Comparison of ENCODE assay signal across 18 cellular contexts in genomic region chr16:3049921-3050481, GRCh38. TPM values are rescaled to one million over a fixed set of nuclear protein-coding genes. Genes with fewer than 3 reads are reported as not detected.
DNase-seq lines count a peak whose midpoint lies in the region; ATAC-seq, FAIRE-seq and TF ChIP-seq lines count a peak whose summit lies in the region.
"Had no signal": no experiment of that assay in that cellular context is flagged by ENCODE, and none has a peak within 500 bp of the region (broad histone marks: within the 10 kb centered on the region; RNA-seq: fewer than 3 reads in every experiment).

No MANE protein-coding gene starts in this region.

- TF ChIP-seq CTCF in GM13977 (IDR thresholded peaks at IDR 0.05; ENCODE audit: extremely low read depth, insufficient read depth, missing control alignments): no peak
- TF ChIP-seq CTCF in K562 (IDR thresholded peaks at IDR 0.05 in 2 of 3, conservative IDR thresholded peaks at IDR 0.05 in 1 of 3; ENCODE audit: insufficient read depth in 2 of 3, low read depth in 1 of 3, low read length in 3 of 3): no peak
- no peak for TF ChIP-seq CTCF in spleen (IDR thresholded peaks at IDR 0.05 in 8 of 11, conservative IDR thresholded peaks at IDR 0.05 in 3 of 11)

- H2AFZ ChIP-seq in K562 (ENCODE audit: low read depth, low read length): no peak overlapping the region

- peaks cover 47% of the 10 kb centered on the region for H3K36me3 Mint-ChIP-seq in activated CD8-positive, alpha-beta memory T cell treated with anti-CD3 and anti-CD28 coated beads, Interleukin-2, amount 10 ng/mL, durations not matched to agents 7 days and 5 days
- H3K36me3 Mint-ChIP-seq: IgD-negative memory B cell had no signal

- intact Hi-C loops in K562 (cut with micrococcal nuclease) (loop anchor here (10.0 kb wide), 1 partner anchor 125 kb away; no protein-coding TSS in a partner anchor), spleen (cut with DNase I; ENCODE audit: low total_unique reads) (loop anchor here (10.0 kb wide), 1 partner anchor 115 kb away; no protein-coding TSS in a partner anchor)

- no peaks in the 10 kb centered on the region for H3K9me1 ChIP-seq in K562 (ENCODE audit: control insufficient read depth, insufficient read depth, low read length)

- no peaks in the 10 kb centered on the region for H3K79me2 ChIP-seq in K562 (ENCODE audit: control insufficient read depth, insufficient read depth, low read length)

- no peak for TF ChIP-seq POLR2A in K562 (conservative IDR thresholded peaks at IDR 0.05)
- no peak for TF ChIP-seq POLR2A in spleen (IDR thresholded peaks at IDR 0.05)

- ATAC-seq in activated CD8-positive, alpha-beta memory T cell treated with anti-CD3 and anti-CD28 coated beads, Interleukin-2, amount 10 ng/mL, durations not matched to agents 7 days and 5 days: no peak
- ATAC-seq in K562 (no peak), GM21515 (IDR thresholded peaks at IDR 0.05; ENCODE audit: unreplicated experiment) (no peak), GM18858 (IDR thresholded peaks at IDR 0.05; ENCODE audit: unreplicated experiment) (no peak)

- POLR2A ChIA-PET in K562 (lab: Yijun Ruan, JAX): interaction anchor here (0.6 kb wide), 1 partner anchor 237 kb away, joined by 3 read pairs; no protein-coding TSS in a partner anchor

- peaks cover 69% of the 10 kb centered on the region for H3K4me1 Mint-ChIP-seq in activated CD8-positive, alpha-beta memory T cell treated with anti-CD3 and anti-CD28 coated beads, Interleukin-2, amount 10 ng/mL, durations not matched to agents 7 days and 5 days

- H3K4me3 Mint-ChIP-seq in activated CD8-positive, alpha-beta memory T cell treated with anti-CD3 and anti-CD28 coated beads, Interleukin-2, amount 10 ng/mL, durations not matched to agents 7 days and 5 days: peak overlapping the region; percentile 48

- H3K9me3 ChIP-seq in K562 (replicated peaks; ENCODE audit: control insufficient read depth, insufficient read depth, low read depth, low read length): no peaks in the 10 kb centered on the region
- no peaks in the 10 kb centered on the region for H3K9me3 ChIP-seq in spleen

- TF ChIP-seq EP300 in K562 (IDR thresholded peaks at IDR 0.05; ENCODE audit: low read length): no peak

- H3K4me2 ChIP-seq in K562 (ENCODE audit: insufficient read depth, low read length): no peak overlapping the region

- H3K27ac ChIP-seq in K562 (ENCODE audit: extremely low read depth, low read depth, low read length) (no peak overlapping the region), spleen (peak overlapping the region in 7 of 8 donors; percentile 51 to 95 (median 81))

- H3K36me3 ChIP-seq in K562 (ENCODE audit: control insufficient read depth, insufficient read depth, low read length) (no peaks in the 10 kb centered on the region), spleen (peaks cover 0 to 20% (median 0%) of the 10 kb centered on the region in 6 donors)

- H3K4me3 ChIP-seq in K562 (no peak overlapping the region), spleen (peak overlapping the region in 4 of 8 donors; percentile 17 to 84 (median 44))

- H3K9me3 Mint-ChIP-seq in activated CD8-positive, alpha-beta memory T cell treated with anti-CD3 and anti-CD28 coated beads, Interleukin-2, amount 10 ng/mL, durations not matched to agents 7 days and 5 days (ENCODE audit: low read depth): no peaks in the 10 kb centered on the region
- H3K9me3 Mint-ChIP-seq: IgD-negative memory B cell had no signal

- peak; percentile 41 for DNase-seq in activated CD8-positive, alpha-beta memory T cell treated with anti-CD3 and anti-CD28 coated beads, Interleukin-2, amount 10 ng/mL, durations not matched to agents 7 days and 5 days
- DNase-seq in activated CD8-positive, alpha-beta memory T cell treated with anti-CD3 and anti-CD28 coated beads, Interleukin-2, amount 50 U/mL, for 48 hours: no peak
- DNase-seq in GM13977 (ENCODE audit: low spot score): peak; percentile 9
- DNase-seq in K562 (ENCODE audit: extremely low read depth in 1 of 4, low spot score in 3 of 4): no peak
- DNase-seq in spleen: no peak
- DNase-seq: COR-L47, H7, NCI-H1105 treated with DMSO at 0.1 percent for 48 hours, NCI-H1694 treated with DMSO at 0.1 percent for 48 hours, NCI-H2107, NCI-H2227 treated with DMSO at 0.1 percent for 48 hours, NCI-H524 treated with DMSO at 0.1 percent for 48 hours had no signal

- peaks cover 3 to 26% of the 10 kb centered on the region in 2 experiments; a peak in 3 of 5 replicates for H3K4me1 ChIP-seq in K562 (replicated peaks in 1 of 2; ENCODE audit: control insufficient read depth in 2 of 2, insufficient read depth in 2 of 2, low read length in 2 of 2)
- H3K4me1 ChIP-seq in spleen: peaks cover 20 to 83% (median 31%) of the 10 kb centered on the region in 6 donors

- in situ Hi-C loops in GM13977 (cut with MboI; ENCODE audit: low pct_unique_long_range_greater_than_20kb, low sequenced_read_pairs, unreplicated experiment): no loop called here
- in situ Hi-C loops in K562 (cut with MboI): no loop called here

- H4K20me1 ChIP-seq in K562 (replicated peaks; ENCODE audit: control insufficient read depth, insufficient read depth, low read length): no peaks in the 10 kb centered on the region; the same call in 1 of the 2 replicates

- peak overlapping the region in 1 of 2 experiments; percentile 28; a peak in 2 of 4 replicates for H3K9ac ChIP-seq in K562 (ENCODE audit: insufficient read depth in 1 of 2, low read depth in 2 of 2, low read length in 2 of 2)

- 20% methylated on average over 20 of the region's 26 CpGs for WGBS in K562 (ENCODE audit: insufficient coverage, low coverage, missing lambda C conversion rate)
- 83 to 85% (median 84%) methylated on average over 24 to 26 of the region's 26 CpGs for WGBS in spleen, 5 donors

- H3K27me3 ChIP-seq in K562 (ENCODE audit: control insufficient read depth in 2 of 2, insufficient read depth in 2 of 2, low read length in 2 of 2) (peaks cover 12 to 48% of the 10 kb centered on the region in 2 experiments; a peak in 4 of 5 replicates), spleen (replicated peaks in 1 of 7) (peaks cover 0 to 55% (median 31%) of the 10 kb centered on the region in 7 donors)

- H3K27me3 Mint-ChIP-seq in activated CD8-positive, alpha-beta memory T cell treated with anti-CD3 and anti-CD28 coated beads, Interleukin-2, amount 10 ng/mL, durations not matched to agents 7 days and 5 days: peaks cover 4% of the 10 kb centered on the region

- CTCF ChIA-PET in activated CD8-positive, alpha-beta memory T cell treated with anti-CD3 and anti-CD28 coated beads, Interleukin-2, amount 10 ng/mL, durations not matched to agents 7 days and 5 days (lab: Charles Lee): interaction anchor here (0.9 to 15.3 kb wide), 4 partner anchors 9 to 56 kb away, joined by 3 to 342 read pairs (median 32); partner anchors contain the start of genes HCFC1R1 and THOC6
- CTCF ChIA-PET in K562 (lab: Yijun Ruan, JAX; ENCODE audit: low intra/inter-chr PET ratio): no interaction called here

- no peak for FAIRE-seq in K562 (lab: Jason Lieb, UNC)
- FAIRE-seq: GM19239 had no signal

- BruUV-seq in K562 (replicated peaks; lab: Mats Ljungman, UMichigan): no TSS peak

- no peak for TF ChIP-seq RAD21 in K562 (CRISPR knock-in tag; conservative IDR thresholded peaks at IDR 0.05 in 1 of 2, IDR thresholded peaks at IDR 0.05 in 1 of 2)

- peak overlapping the region; percentile 69 for H3K27ac Mint-ChIP-seq in activated CD8-positive, alpha-beta memory T cell treated with anti-CD3 and anti-CD28 coated beads, Interleukin-2, amount 10 ng/mL, durations not matched to agents 7 days and 5 days
- H3K27ac Mint-ChIP-seq: IgD-negative memory B cell had no signal

RNA-seq across cellular contexts. Expression of gene MMP25, which starts 3.6 kb away (rescaled TPM):
- total RNA-seq in activated CD8-positive, alpha-beta memory T cell treated with anti-CD3 and anti-CD28 coated beads, Interleukin-2, amount 10 ng/mL, durations not matched to agents 7 days and 5 days: 10 to 100 TPM; 34.0 to 88.3 TPM
- total RNA-seq in K562 (2011; cell fraction: chromatin; rRNA removed; ENCODE audit: low replicate concordance): 0.14 TPM in 1 of 2 replicates, not detected in the other
- total RNA-seq in K562 (2011; cell fraction: nucleolus; rRNA removed): 0.17 TPM in 1 of 2 replicates, not detected in the other
- 0.07 and 0.15 TPM in 2 replicates for total RNA-seq in K562 (2011; cell fraction: nucleoplasm; rRNA removed)
- not detected in 2 replicates for total RNA-seq in K562 (2014; rRNA removed)
- not detected in 2 replicates for total RNA-seq in K562 (2014; rRNA removed; fragmentation: Illumina TruSeq; extraction: Trizol)
- total RNA-seq in K562 (2015; rRNA removed; fragmentation: Illumina TruSeq; extraction: Trizol): 0.04 TPM in 1 of 2 replicates, not detected in the other
- total RNA-seq in K562 (2021): 0.09 TPM in 1 of 2 replicates, not detected in the other
- polyA plus RNA-seq in K562 (2011; rRNA removed): not detected in 2 replicates
- 0.01 TPM in 1 of 2 replicates, not detected in the other for polyA plus RNA-seq in K562 (2011; cell fraction: cytosol; rRNA removed)
- polyA plus RNA-seq in K562 (2011; cell fraction: nucleus; rRNA removed): 0.03 and 0.08 TPM in 2 replicates
- 0.51 and 0.58 TPM in 2 replicates for polyA plus RNA-seq in K562 (2012)
- 0.03 TPM in 1 of 2 replicates, not detected in the other for polyA plus RNA-seq in K562 (2014; fragmentation: Illumina TruSeq; extraction: Trizol)
- not detected for polyA plus RNA-seq in K562 (2014; fragmentation: Nextera tagmentation; extraction: Ambion mirVana)
- not detected in 2 replicates for polyA plus RNA-seq in K562 (2014; rRNA removed)
- not detected in 2 replicates for polyA minus RNA-seq in K562 (2011; rRNA and poly(A)+ RNA removed)
- polyA minus RNA-seq in K562 (2011; cell fraction: cytosol; rRNA and poly(A)+ RNA removed): 0.19 TPM in 1 of 2 replicates, not detected in the other
- not detected in 2 replicates for polyA minus RNA-seq in K562 (2011; cell fraction: nucleus; rRNA and poly(A)+ RNA removed)
- 100 to 1,000 TPM in 4 of 7 donors, 10 to 100 TPM in 3; 24.3 to 282 (median 113) TPM for total RNA-seq in spleen
- 10 to 100 TPM in 2 of 3 donors, 1 to 10 TPM in 1; 2.7 to 45.0 (median 41.9) TPM for polyA plus RNA-seq in spleen

RNA-seq across cellular contexts. Expression of gene BICDL2, which starts 13.3 kb away (rescaled TPM):
- total RNA-seq in activated CD8-positive, alpha-beta memory T cell treated with anti-CD3 and anti-CD28 coated beads, Interleukin-2, amount 10 ng/mL, durations not matched to agents 7 days and 5 days: under 1 TPM in 1 of 2 experiments, not detected in 1; 0.50 TPM
- total RNA-seq in K562 (2011; cell fraction: chromatin; rRNA removed; ENCODE audit: low replicate concordance): 0.23 and 0.65 TPM in 2 replicates
- total RNA-seq in K562 (2011; cell fraction: nucleolus; rRNA removed): 1.1 and 1.2 TPM in 2 replicates
- total RNA-seq in K562 (2011; cell fraction: nucleoplasm; rRNA removed): 0.29 and 0.46 TPM in 2 replicates
- total RNA-seq in K562 (2014; rRNA removed) (0.09 and 0.12 TPM in 2 replicates), K562 (2014; rRNA removed; fragmentation: Illumina TruSeq; extraction: Trizol) (not detected in 2 replicates), K562 (2015; rRNA removed; fragmentation: Illumina TruSeq; extraction: Trizol) (0.08 TPM in 1 of 2 replicates, not detected in the other), K562 (2021) (0.09 TPM in 2 replicates), spleen (under 1 TPM in 4 of 7 donors, not detected in 3; 0.30 to 0.77 (median 0.32) TPM)
- polyA plus RNA-seq in K562 (2011; rRNA removed) (0.18 and 0.28 TPM in 2 replicates), K562 (2014; fragmentation: Illumina TruSeq; extraction: Trizol) (not detected in 2 replicates), K562 (2014; fragmentation: Nextera tagmentation; extraction: Ambion mirVana) (not detected), K562 (2014; rRNA removed) (not detected in 2 replicates), spleen (under 1 TPM; 0.03 to 0.22 (median 0.15) TPM)
- polyA plus RNA-seq in K562 (2011; cell fraction: cytosol; rRNA removed): 0.32 and 0.63 TPM in 2 replicates
- 0.28 and 0.41 TPM in 2 replicates for polyA plus RNA-seq in K562 (2011; cell fraction: nucleus; rRNA removed)
- 0.17 and 0.27 TPM in 2 replicates for polyA plus RNA-seq in K562 (2012)
- polyA minus RNA-seq in K562 (2011; rRNA and poly(A)+ RNA removed): not detected in 2 replicates
- polyA minus RNA-seq in K562 (2011; cell fraction: cytosol; rRNA and poly(A)+ RNA removed): 0.57 TPM in 1 of 2 replicates, not detected in the other
- 0.44 and 0.54 TPM in 2 replicates for polyA minus RNA-seq in K562 (2011; cell fraction: nucleus; rRNA and poly(A)+ RNA removed)
- total RNA-seq: A673, HT1080 had no signal
- polyA plus RNA-seq: IgD-negative memory B cell had no signal

RNA-seq across cellular contexts. Expression of gene IL32, which starts 15.4 kb away (rescaled TPM):
- total RNA-seq in activated CD8-positive, alpha-beta memory T cell treated with anti-CD3 and anti-CD28 coated beads, Interleukin-2, amount 10 ng/mL, durations not matched to agents 7 days and 5 days: 1,000 to 10,000 TPM; 2,870 to 3,468 TPM
- 1.1 TPM in 1 of 2 replicates, not detected in the other for total RNA-seq in K562 (2011; cell fraction: chromatin; rRNA removed; ENCODE audit: low replicate concordance)
- total RNA-seq in K562 (2011; cell fraction: nucleolus; rRNA removed): 0.50 and 1.1 TPM in 2 replicates
- not detected in 2 replicates for total RNA-seq in K562 (2011; cell fraction: nucleoplasm; rRNA removed)
- total RNA-seq in K562 (2014; rRNA removed) (not detected in 2 replicates), K562 (2014; rRNA removed; fragmentation: Illumina TruSeq; extraction: Trizol) (not detected in 2 replicates), K562 (2015; rRNA removed; fragmentation: Illumina TruSeq; extraction: Trizol) (not detected in 2 replicates), K562 (2021) (1.5 and 2.2 TPM in 2 replicates), spleen (100 to 1,000 TPM; 171 to 414 (median 309) TPM)
- polyA plus RNA-seq in K562 (2011; rRNA removed) (0.21 TPM in 1 of 2 replicates, not detected in the other), K562 (2014; fragmentation: Illumina TruSeq; extraction: Trizol) (0.31 and 0.64 TPM in 2 replicates), K562 (2014; fragmentation: Nextera tagmentation; extraction: Ambion mirVana) (under 1 TPM; 0.24 to 0.42 TPM), K562 (2014; rRNA removed) (0.43 and 2.0 TPM in 2 replicates), spleen (100 to 1,000 TPM; 256 to 624 (median 277) TPM)
- polyA plus RNA-seq in K562 (2011; cell fraction: cytosol; rRNA removed): 0.40 TPM in 2 replicates
- 0.29 and 0.43 TPM in 2 replicates for polyA plus RNA-seq in K562 (2011; cell fraction: nucleus; rRNA removed)
- 1.0 and 5.1 TPM in 2 replicates for polyA plus RNA-seq in K562 (2012)
- polyA minus RNA-seq in K562 (2011; rRNA and poly(A)+ RNA removed): not detected in 2 replicates
- polyA minus RNA-seq in K562 (2011; cell fraction: cytosol; rRNA and poly(A)+ RNA removed): not detected in 2 replicates
- not detected in 2 replicates for polyA minus RNA-seq in K562 (2011; cell fraction: nucleus; rRNA and poly(A)+ RNA removed)

RNA-seq across cellular contexts. Expression of gene THOC6, which starts 26.2 kb away (rescaled TPM):
- total RNA-seq in activated CD8-positive, alpha-beta memory T cell treated with anti-CD3 and anti-CD28 coated beads, Interleukin-2, amount 10 ng/mL, durations not matched to agents 7 days and 5 days: 10 to 100 TPM; 45.6 to 51.5 TPM
- 53.2 and 110 TPM in 2 replicates for total RNA-seq in K562 (2011; cell fraction: chromatin; rRNA removed; ENCODE audit: low replicate concordance)
- 76.5 and 89.0 TPM in 2 replicates for total RNA-seq in K562 (2011; cell fraction: nucleolus; rRNA removed)
- 47.3 and 55.1 TPM in 2 replicates for total RNA-seq in K562 (2011; cell fraction: nucleoplasm; rRNA removed)
- 51.2 and 66.7 TPM in 2 replicates for total RNA-seq in K562 (2014; rRNA removed)
- total RNA-seq in K562 (2014; rRNA removed; fragmentation: Illumina TruSeq; extraction: Trizol): 13.2 and 22.3 TPM in 2 replicates
- total RNA-seq in K562 (2015; rRNA removed; fragmentation: Illumina TruSeq; extraction: Trizol): 42.7 and 46.7 TPM in 2 replicates
- 65.4 and 70.1 TPM in 2 replicates for total RNA-seq in K562 (2021)
- polyA plus RNA-seq in K562 (2011; rRNA removed): 38.7 and 47.4 TPM in 2 replicates
- 53.0 and 93.1 TPM in 2 replicates for polyA plus RNA-seq in K562 (2011; cell fraction: cytosol; rRNA removed)
- polyA plus RNA-seq in K562 (2011; cell fraction: nucleus; rRNA removed): 154 TPM in 2 replicates
- 65.3 and 65.6 TPM in 2 replicates for polyA plus RNA-seq in K562 (2012)
- polyA plus RNA-seq in K562 (2014; fragmentation: Illumina TruSeq; extraction: Trizol): 42.3 and 48.3 TPM in 2 replicates
- 1 to 10 TPM; 2.5 to 5.5 TPM for polyA plus RNA-seq in K562 (2014; fragmentation: Nextera tagmentation; extraction: Ambion mirVana)
- 64.5 and 66.6 TPM in 2 replicates for polyA plus RNA-seq in K562 (2014; rRNA removed)
- polyA minus RNA-seq in K562 (2011; rRNA and poly(A)+ RNA removed): 19.6 and 28.3 TPM in 2 replicates
- 32.0 and 41.0 TPM in 2 replicates for polyA minus RNA-seq in K562 (2011; cell fraction: cytosol; rRNA and poly(A)+ RNA removed)
- polyA minus RNA-seq in K562 (2011; cell fraction: nucleus; rRNA and poly(A)+ RNA removed): 17.4 and 24.7 TPM in 2 replicates
- total RNA-seq in spleen: 10 to 100 TPM; 19.3 to 30.4 (median 26.3) TPM
- 10 to 100 TPM; 40.7 to 57.2 (median 41.0) TPM for polyA plus RNA-seq in spleen

RNA-seq across cellular contexts. Expression of gene HCFC1R1, which starts 26.3 kb away (rescaled TPM):
- 10 to 100 TPM; 31.8 to 34.3 TPM for total RNA-seq in activated CD8-positive, alpha-beta memory T cell treated with anti-CD3 and anti-CD28 coated beads, Interleukin-2, amount 10 ng/mL, durations not matched to agents 7 days and 5 days
- 4.0 and 6.9 TPM in 2 replicates for total RNA-seq in K562 (2011; cell fraction: chromatin; rRNA removed; ENCODE audit: low replicate concordance)
- total RNA-seq in K562 (2011; cell fraction: nucleolus; rRNA removed): 7.2 and 7.8 TPM in 2 replicates
- 2.9 and 7.3 TPM in 2 replicates for total RNA-seq in K562 (2011; cell fraction: nucleoplasm; rRNA removed)
- total RNA-seq in K562 (2014; rRNA removed) (19.3 and 32.1 TPM in 2 replicates), K562 (2014; rRNA removed; fragmentation: Illumina TruSeq; extraction: Trizol) (3.9 and 5.1 TPM in 2 replicates), K562 (2015; rRNA removed; fragmentation: Illumina TruSeq; extraction: Trizol) (9.4 and 11.2 TPM in 2 replicates), K562 (2021) (27.8 and 29.0 TPM in 2 replicates), spleen (10 to 100 TPM; 15.5 to 30.8 (median 21.6) TPM)
- polyA plus RNA-seq in K562 (2011; rRNA removed) (5.2 and 8.1 TPM in 2 replicates), K562 (2014; fragmentation: Illumina TruSeq; extraction: Trizol) (15.6 and 31.2 TPM in 2 replicates), K562 (2014; fragmentation: Nextera tagmentation; extraction: Ambion mirVana) (1 to 10 TPM; 2.2 to 4.1 TPM), K562 (2014; rRNA removed) (19.2 and 24.0 TPM in 2 replicates), spleen (10 to 100 TPM; 60.5 to 74.5 (median 62.8) TPM)
- 14.9 and 33.5 TPM in 2 replicates for polyA plus RNA-seq in K562 (2011; cell fraction: cytosol; rRNA removed)
- polyA plus RNA-seq in K562 (2011; cell fraction: nucleus; rRNA removed): 15.9 and 23.6 TPM in 2 replicates
- 33.0 and 38.8 TPM in 2 replicates for polyA plus RNA-seq in K562 (2012)
- polyA minus RNA-seq in K562 (2011; rRNA and poly(A)+ RNA removed): 1.4 and 2.3 TPM in 2 replicates
- 8.2 and 13.5 TPM in 2 replicates for polyA minus RNA-seq in K562 (2011; cell fraction: cytosol; rRNA and poly(A)+ RNA removed)
- polyA minus RNA-seq in K562 (2011; cell fraction: nucleus; rRNA and poly(A)+ RNA removed): 2.3 and 4.6 TPM in 2 replicates

Comparison
In these comparisons a context has a peak if more than half of its experiments do, and no peak if none do; other contexts are left out.
1. DNase-seq: peak in activated CD8-positive, alpha-beta memory T cell treated with anti-CD3 and anti-CD28 coated beads, Interleukin-2, amount 10 ng/mL, durations not matched to agents 7 days and 5 days (single experiment) and GM13977 (single experiment); none in activated CD8-positive, alpha-beta memory T cell treated with anti-CD3 and anti-CD28 coated beads, Interleukin-2, amount 50 U/mL, for 48 hours (single experiment), K562 (0 of 4) and spleen (single experiment).
2. RNA of gene MMP25, which starts 3.6 kb away (total RNA-seq): 24.3 to 282 TPM in spleen and 34.0 to 88.3 TPM in activated CD8-positive, alpha-beta memory T cell treated with anti-CD3 and anti-CD28 coated beads, Interleukin-2, amount 10 ng/mL, durations not matched to agents 7 days and 5 days; 0.04 to 0.17 TPM in K562; every median in the first group is over 10 times any median in the second.
3. RNA of gene IL32, which starts 15.4 kb away (total RNA-seq): 2,870 to 3,468 TPM in activated CD8-positive, alpha-beta memory T cell treated with anti-CD3 and anti-CD28 coated beads, Interleukin-2, amount 10 ng/mL, durations not matched to agents 7 days and 5 days and 171 to 414 TPM in spleen; 0.50 to 2.2 TPM in K562; every median in the first group is over 10 times any median in the second.